ENCODE assay signal across 10 cellular contexts in the genomic region with DNA sequence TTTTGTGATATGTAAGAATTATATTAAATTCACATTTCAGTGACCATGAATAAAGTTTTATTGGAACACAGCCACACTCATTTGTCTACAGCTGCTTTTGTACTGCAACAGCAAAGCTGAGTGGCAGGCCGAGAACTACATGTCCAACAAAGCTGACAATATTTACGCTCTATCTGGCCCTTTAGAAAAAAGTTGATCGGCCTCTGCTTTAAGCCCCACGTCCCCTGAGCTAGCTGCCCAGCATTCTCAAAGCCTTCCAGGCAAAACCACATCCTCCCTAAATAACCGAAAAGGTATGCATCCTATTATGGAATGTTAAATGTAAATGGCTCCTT. TPM values are rescaled to one million over a fixed set of nuclear protein-coding genes. Genes with fewer than 3 reads are reported as not detected.
A peak's percentile ranks its signal among the peaks of the same experiment; 100 is the strongest.
DNase-seq lines count a peak whose midpoint lies in the region; ATAC-seq, FAIRE-seq and TF ChIP-seq lines count a peak whose summit lies in the region.
"Had no signal": no experiment of that assay in that cellular context is flagged by ENCODE, and none has a peak within 500 bp of the region (broad histone marks: within the 10 kb centered on the region; RNA-seq: fewer than 3 reads in every experiment).

No MANE protein-coding gene starts in this region.

- H3K79me2 ChIP-seq in DOHH2 (ENCODE audit: control insufficient read depth, low read length) (peaks cover 100% of the 10 kb centered on the region), neural progenitor cell (ENCODE audit: low read depth) (peaks cover 100% of the 10 kb centered on the region)

- peak overlapping the region; percentile 58 for H3K4me3 Mint-ChIP-seq in central memory CD8-positive, alpha-beta T cell
- peak overlapping the region; percentile 73 for H3K4me3 Mint-ChIP-seq in neural progenitor cell

- no peak overlapping the region for H2AFZ ChIP-seq in neural progenitor cell (replicated peaks)

- H4K20me1 ChIP-seq in DOHH2 (ENCODE audit: control insufficient read depth, insufficient read depth, low read depth, low read length) (peaks cover 68% of the 10 kb centered on the region), neural progenitor cell (ENCODE audit: low read depth) (peaks cover 100% of the 10 kb centered on the region)

- no peaks in the 10 kb centered on the region for H3K9me2 ChIP-seq in DOHH2 (replicated peaks; ENCODE audit: control insufficient read depth, low read length)

- H3K36me3 Mint-ChIP-seq in central memory CD8-positive, alpha-beta T cell (ENCODE audit: insufficient read depth), result peaks cover 16% of the 10 kb centered on the region
- peaks cover 42% of the 10 kb centered on the region for H3K36me3 Mint-ChIP-seq in neural progenitor cell

- H3K9ac ChIP-seq in neural progenitor cell, result no peak overlapping the region

- H3K9me3 ChIP-seq in DOHH2 (ENCODE audit: control insufficient read depth, insufficient read depth, low read length) (no peaks in the 10 kb centered on the region), neural progenitor cell (ENCODE audit: low read depth) (no peaks in the 10 kb centered on the region)
- H3K9me3 ChIP-seq: upper lobe of right lung had no signal

- peak overlapping the region; percentile 28; the same call in 1 of the 2 replicates for H3K27ac ChIP-seq in DOHH2 (ENCODE audit: low read depth, low read length)
- H3K27ac ChIP-seq in neural progenitor cell, result no peak overlapping the region
- H3K27ac ChIP-seq: upper lobe of right lung had no signal

- peak; percentile 86 for FAIRE-seq in RCC 7860 (lab: Jason Lieb, UNC)

- ATAC-seq in central memory CD8-positive, alpha-beta T cell (replicated peaks; ENCODE audit: extremely low read depth, poor library complexity, severe bottlenecking), result no peak
- ATAC-seq in HG03135 (IDR thresholded peaks at IDR 0.05; ENCODE audit: unreplicated experiment), result no peak
- ATAC-seq: upper lobe of right lung had no signal

- TF ChIP-seq CTCF in DOHH2 (IDR thresholded peaks at IDR 0.05; ENCODE audit: low read depth, low read length, poor library complexity, severe bottlenecking), result no peak
- no peak for TF ChIP-seq CTCF in neural progenitor cell (IDR thresholded peaks at IDR 0.05)

- H3K27me3 ChIP-seq in DOHH2 (ENCODE audit: control insufficient read depth, low read length) (no peaks in the 10 kb centered on the region), neural progenitor cell (no peaks in the 10 kb centered on the region)
- H3K27me3 ChIP-seq: upper lobe of right lung had no signal

- DNase-seq in RCC 7860 (ENCODE audit: low spot score), result peak; percentile 83
- DNase-seq in central memory CD8-positive, alpha-beta T cell (ENCODE audit: low spot score in 2 of 2), result no peak
- no peak for DNase-seq in neural progenitor cell (ENCODE audit: low spot score)
- no peak for DNase-seq in T1000 (lab: John Stamatoyannopoulos, UW)
- DNase-seq in activated gamma-delta T cell treated with Interleukin-2 at 50 U/mL for 16 hours, result no peak
- no peak for DNase-seq in DMS 273 (lab: John Stamatoyannopoulos, UW; ENCODE audit: unreplicated experiment)
- DNase-seq: upper lobe of right lung had no signal

- H3K4me1 ChIP-seq in DOHH2 (ENCODE audit: control insufficient read depth, low read length), result peaks cover 91% of the 10 kb centered on the region
- H3K4me1 ChIP-seq in neural progenitor cell, result peaks cover 70% of the 10 kb centered on the region

- H3K36me3 ChIP-seq in DOHH2 (ENCODE audit: control insufficient read depth, low read length) (peaks cover 88% of the 10 kb centered on the region), neural progenitor cell (no peaks in the 10 kb centered on the region)
- H3K36me3 ChIP-seq: upper lobe of right lung had no signal

- H3F3A ChIP-seq in DOHH2 (ENCODE audit: control insufficient read depth, insufficient read depth) (no peaks in the 10 kb centered on the region), neural progenitor cell (ENCODE audit: low read depth) (peaks cover 3% of the 10 kb centered on the region)

- H3K4me3 ChIP-seq in DOHH2 (ENCODE audit: low read length) (no peak overlapping the region), neural progenitor cell (peak overlapping the region; percentile 9)
- H3K4me3 ChIP-seq: skin epidermis, upper lobe of right lung had no signal

- H3K9me3 Mint-ChIP-seq in central memory CD8-positive, alpha-beta T cell, result no peaks in the 10 kb centered on the region
- no peaks in the 10 kb centered on the region for H3K9me3 Mint-ChIP-seq in neural progenitor cell

- no peaks in the 10 kb centered on the region for H3K27me3 Mint-ChIP-seq in central memory CD8-positive, alpha-beta T cell
- peaks cover 5% of the 10 kb centered on the region for H3K27me3 Mint-ChIP-seq in neural progenitor cell (ENCODE audit: insufficient read depth, low read depth)

- H3K27ac Mint-ChIP-seq in central memory CD8-positive, alpha-beta T cell (ENCODE audit: low read depth), result no peak overlapping the region
- H3K27ac Mint-ChIP-seq in neural progenitor cell, result peak overlapping the region; percentile 74

- peaks cover 82% of the 10 kb centered on the region for H3K4me1 Mint-ChIP-seq in central memory CD8-positive, alpha-beta T cell
- H3K4me1 Mint-ChIP-seq in neural progenitor cell, result peaks cover 89% of the 10 kb centered on the region

- H3K4me2 ChIP-seq in DOHH2 (ENCODE audit: low read length) (peak overlapping the region; percentile 24), neural progenitor cell (peak overlapping the region; percentile 54)

RNA-seq across cellular contexts. Expression of a gene that starts 8.6 kb away (rescaled TPM):
- total RNA-seq in neural progenitor cell (ENCODE audit: low replicate concordance), result 303 and 720 TPM in 2 replicates
